In genomic region chr19:38670921-38671398, GRCh38 we compare ENCODE assay signal across 8 cellular contexts. TPM values are rescaled to one million over a fixed set of nuclear protein-coding genes. Genes with fewer than 3 reads are reported as not detected.
DNase-seq lines count a peak whose midpoint lies in the region; ATAC-seq and TF ChIP-seq lines count a peak whose summit lies in the region.

No MANE protein-coding gene starts in this region.

- TF ChIP-seq POLR2A in body of pancreas (IDR thresholded peaks at IDR 0.05), result peak in 2 of 3 donors; percentile 17 to 22
- TF ChIP-seq POLR2A in suprapubic skin (IDR thresholded peaks at IDR 0.05), result no peak

- 8 to 19% methylated on average over 3 of the region's 3 CpGs for WGBS in body of pancreas, 2 donors
- WGBS in liver, result 25% methylated on average over 3 of the region's 3 CpGs
- WGBS in suprapubic skin, result 54% methylated on average over 3 of the region's 3 CpGs

- no peaks in the 10 kb centered on the region for H3K27me3 ChIP-seq in HUES48 (ENCODE audit: control insufficient read depth, insufficient read depth, low read length)
- no peaks in the 10 kb centered on the region for H3K27me3 ChIP-seq in body of pancreas
- H3K27me3 ChIP-seq in liver (ENCODE audit: control insufficient read depth in 4 of 4, insufficient read depth in 4 of 4, low read length in 3 of 4), result no peaks in the 10 kb centered on the region
- no peaks in the 10 kb centered on the region for H3K27me3 ChIP-seq in suprapubic skin

- no peak for DNase-seq in body of pancreas
- DNase-seq in suprapubic skin (ENCODE audit: low spot score in 2 of 2), result no peak
- DNase-seq in NK-92 (lab: John Stamatoyannopoulos, UW; ENCODE audit: unreplicated experiment), result no peak

- H3K4me1 ChIP-seq in HUES48 (ENCODE audit: control insufficient read depth, insufficient read depth, low read length) (peaks cover 69% of the 10 kb centered on the region), body of pancreas (peaks cover 94% of the 10 kb centered on the region), liver (ENCODE audit: control insufficient read depth in 4 of 4, insufficient read depth in 4 of 4, low read length in 3 of 4) (peaks cover 16 to 67% (median 45%) of the 10 kb centered on the region in 4 donors), suprapubic skin (peaks cover 74% of the 10 kb centered on the region)

- intact Hi-C loops in body of pancreas (cut with DNase I), result no loop called here

- TF ChIP-seq EP300 in suprapubic skin (IDR thresholded peaks at IDR 0.05), result no peak

- TF ChIP-seq CTCF in body of pancreas (IDR thresholded peaks at IDR 0.05) (no peak), liver (IDR thresholded peaks at IDR 0.05; ENCODE audit: low read depth, low read length, missing input control) (no peak), suprapubic skin (IDR thresholded peaks at IDR 0.05) (no peak)

- H3K4me3 ChIP-seq in HUES48 (ENCODE audit: low read depth, low read length), result no peak overlapping the region
- H3K4me3 ChIP-seq in body of pancreas, result no peak overlapping the region
- no peak overlapping the region for H3K4me3 ChIP-seq in liver (ENCODE audit: low read depth in 1 of 3, low read length in 3 of 3)
- no peak overlapping the region for H3K4me3 ChIP-seq in suprapubic skin

- no peak overlapping the region for H3K9ac ChIP-seq in HUES48 (ENCODE audit: low read depth, low read length)
- no peak overlapping the region for H3K9ac ChIP-seq in liver (ENCODE audit: low read depth in 1 of 2, low read length in 2 of 2)

- H3K9me3 ChIP-seq in HUES48 (ENCODE audit: control insufficient read depth, insufficient read depth, low read length) (no peaks in the 10 kb centered on the region), body of pancreas (no peaks in the 10 kb centered on the region), liver (ENCODE audit: control insufficient read depth in 4 of 4, low read length in 3 of 4) (no peaks in the 10 kb centered on the region), suprapubic skin (no peaks in the 10 kb centered on the region)

- H3K36me3 ChIP-seq in HUES48 (ENCODE audit: control insufficient read depth, insufficient read depth, low read length), result no peaks in the 10 kb centered on the region
- no peaks in the 10 kb centered on the region for H3K36me3 ChIP-seq in body of pancreas (replicated peaks in 1 of 2; ENCODE audit: insufficient read depth in 1 of 2, low read depth in 2 of 2)
- H3K36me3 ChIP-seq in liver (ENCODE audit: control insufficient read depth in 4 of 4, insufficient read depth in 3 of 4, low read depth in 1 of 4, low read length in 3 of 4), result no peaks in the 10 kb centered on the region
- no peaks in the 10 kb centered on the region for H3K36me3 ChIP-seq in suprapubic skin

- TF ChIP-seq RAD21 in liver (IDR thresholded peaks at IDR 0.05), result peak in 1 of 2 donors; percentile 37

- peak overlapping the region; percentile 2 for H3K27ac ChIP-seq in HUES48 (ENCODE audit: low read depth, low read length)
- H3K27ac ChIP-seq in body of pancreas, result peak overlapping the region; percentile 46 to 98 (median 94)
- H3K27ac ChIP-seq in liver (ENCODE audit: low read depth in 1 of 2, low read length in 2 of 2), result peak overlapping the region; percentile 34 to 61
- H3K27ac ChIP-seq in suprapubic skin, result peak overlapping the region; percentile 55

- ATAC-seq in body of pancreas, result peak; percentile 41
- no peak for ATAC-seq in HG03378 (IDR thresholded peaks at IDR 0.05; ENCODE audit: unreplicated experiment)
- ATAC-seq in GM19463 (IDR thresholded peaks at IDR 0.05; ENCODE audit: unreplicated experiment), result no peak
- ATAC-seq in GM21723 (IDR thresholded peaks at IDR 0.05; ENCODE audit: unreplicated experiment), result no peak

TF ChIP-seq in liver, 16 proteins besides CTCF, POLR2A, EP300 and RAD21:
- peak; percentile 81 to 90 for TF ChIP-seq HNF4A (conservative IDR thresholded peaks at IDR 0.05)
- TF ChIP-seq ZBTB33 (IDR thresholded peaks at IDR 0.05), result no peak
- TF ChIP-seq HNF4G (IDR thresholded peaks at IDR 0.05), result peak; percentile 76
- TF ChIP-seq SP1 (IDR thresholded peaks at IDR 0.05), result peak; percentile 51
- TF ChIP-seq ATF3 (IDR thresholded peaks at IDR 0.05), result no peak

RNA-seq across cellular contexts. Expression of gene ACTN4, which starts 23.5 kb away (rescaled TPM):
- 100 to 1,000 TPM; 143 to 148 TPM for total RNA-seq in body of pancreas
- total RNA-seq in liver, result 100 to 1,000 TPM in 1 of 2 donors, 10 to 100 TPM in 1; 93.9 to 164 TPM
- polyA plus RNA-seq in liver, result 100 to 1,000 TPM in 1 of 2 donors, 10 to 100 TPM in 1; 35.4 to 104 TPM
- 100 to 1,000 TPM; 475 to 520 (median 507) TPM for total RNA-seq in suprapubic skin

RNA-seq across cellular contexts. Expression of gene EIF3K, which starts 52.0 kb away (rescaled TPM):
- 100 to 1,000 TPM; 108 to 169 TPM for total RNA-seq in body of pancreas
- total RNA-seq in liver, result 100 to 1,000 TPM; 130 to 240 TPM
- 100 to 1,000 TPM; 118 to 173 TPM for polyA plus RNA-seq in liver
- total RNA-seq in suprapubic skin, result 100 to 1,000 TPM; 274 to 587 (median 557) TPM

RNA-seq across cellular contexts. Expression of gene MAP4K1, which starts 53.2 kb away (rescaled TPM):
- 1 to 10 TPM; 2.0 to 2.9 TPM for total RNA-seq in body of pancreas
- total RNA-seq in liver, result 1 to 10 TPM; 1.8 to 2.1 TPM
- polyA plus RNA-seq in liver, result 1 to 10 TPM in 1 of 2 donors, under 1 TPM in 1; 0.89 to 3.1 TPM
- total RNA-seq in suprapubic skin, result 1 to 10 TPM in 3 of 4 donors, under 1 TPM in 1; 0.68 to 2.8 (median 1.8) TPM

Comparison
In these comparisons a context has a peak if more than half of its experiments do, and no peak if none do; other contexts are left out.
1. H3K27ac ChIP-seq: peak in every context shown above with its lines; median percentile 94 in body of pancreas; 55 in suprapubic skin; 48 in liver; 2 in HUES48.
2. POLR2A ChIP-seq: peak in body of pancreas (2 of 3); none in suprapubic skin (0 of 2).